ENCODE assay signal across 13 cellular contexts in genomic region chr12:110345176-110345651, GRCh38. TPM values are rescaled to one million over a fixed set of nuclear protein-coding genes. Genes with fewer than 3 reads are reported as not detected.
DNase-seq lines count a peak whose midpoint lies in the region; ATAC-seq and TF ChIP-seq lines count a peak whose summit lies in the region.
"Had no signal": no experiment of that assay in that cellular context is flagged by ENCODE, and none has a peak within 500 bp of the region (broad histone marks: within the 10 kb centered on the region; RNA-seq: fewer than 3 reads in every experiment).

No MANE protein-coding gene starts in this region.

- TF ChIP-seq CTCF in dorsolateral prefrontal cortex (IDR thresholded peaks at IDR 0.05 in 54 of 56, conservative IDR thresholded peaks at IDR 0.05 in 2 of 56; ENCODE audit: low read depth in 1 of 56, partially characterized antibody in 56 of 56) (no peak), mesothelial cell of epicardium (IDR thresholded peaks at IDR 0.05; ENCODE audit: unreplicated experiment) (no peak)

- no peak overlapping the region for H3K4me3 Mint-ChIP-seq in stimulated activated naive CD8-positive, alpha-beta T cell treated with anti-CD3 and anti-CD28 coated beads, Interleukin-15, Interleukin-2, amounts not matched to agents 100 ng/mL and 50 ng/mL, for 24 hours
- H3K4me3 Mint-ChIP-seq in stimulated activated naive CD8-positive, alpha-beta T cell treated with anti-CD3 and anti-CD28 coated beads, Interleukin-15, amount 100 ng/mL, for 72 hours = no peak overlapping the region
- no peak overlapping the region for H3K4me3 Mint-ChIP-seq in mesothelial cell of epicardium
- H3K4me3 Mint-ChIP-seq: activated naive CD8-positive, alpha-beta T cell treated with anti-CD3 and anti-CD28 coated beads, Interleukin-2, amount 10 ng/mL, durations not matched to agents 7 days and 5 days had no signal

- peaks cover 74% of the 10 kb centered on the region for H3K36me3 ChIP-seq in effector memory CD4-positive, alpha-beta T cell (ENCODE audit: control insufficient read depth, insufficient read depth, low read length)

- no peak for DNase-seq in stimulated activated naive CD8-positive, alpha-beta T cell treated with anti-CD3 and anti-CD28 coated beads, Interleukin-15, amount 100 ng/mL, for 72 hours
- DNase-seq in dorsolateral prefrontal cortex = peak in 1 of 10 donors; percentile 35
- no peak for DNase-seq in mesothelial cell of epicardium (ENCODE audit: low spot score in 2 of 2, unreplicated experiment in 2 of 2)
- DNase-seq in GM19240 (ENCODE audit: insufficient read length, low spot score) = no peak
- no peak for DNase-seq in effector memory CD4-positive, alpha-beta T cell
- DNase-seq: activated CD4-positive, CD25-positive, alpha-beta regulatory T cell treated with anti-CD3 and anti-CD28 coated beads, Interleukin-2, amount 50 U/mL, for 72 hours; activated naive CD8-positive, alpha-beta T cell treated with anti-CD3 and anti-CD28 coated beads, Interleukin-2, amount 10 ng/mL, durations not matched to agents 7 days and 5 days; AML-193; kidney glomerular epithelial cell; NCI-H1694 had no signal

- H3K27me3 ChIP-seq in dorsolateral prefrontal cortex = no peaks in the 10 kb centered on the region
- H3K27me3 ChIP-seq in effector memory CD4-positive, alpha-beta T cell (replicated peaks; ENCODE audit: control insufficient read depth, insufficient read depth, low read length, poor library complexity, severe bottlenecking) = no peaks in the 10 kb centered on the region

- no peaks in the 10 kb centered on the region for H3K9me3 ChIP-seq in effector memory CD4-positive, alpha-beta T cell (ENCODE audit: control insufficient read depth, low read length)

- peaks cover 10% of the 10 kb centered on the region for H3K4me1 ChIP-seq in effector memory CD4-positive, alpha-beta T cell (ENCODE audit: control insufficient read depth, insufficient read depth, low read length, poor library complexity, severe bottlenecking)

- H3K27me3 Mint-ChIP-seq in stimulated activated naive CD8-positive, alpha-beta T cell treated with anti-CD3 and anti-CD28 coated beads, Interleukin-15, Interleukin-2, amounts not matched to agents 100 ng/mL and 50 ng/mL, for 24 hours = no peaks in the 10 kb centered on the region
- no peaks in the 10 kb centered on the region for H3K27me3 Mint-ChIP-seq in stimulated activated naive CD8-positive, alpha-beta T cell treated with anti-CD3 and anti-CD28 coated beads, Interleukin-15, amount 100 ng/mL, for 72 hours
- H3K27me3 Mint-ChIP-seq in mesothelial cell of epicardium (ENCODE audit: low read depth) = no peaks in the 10 kb centered on the region
- H3K27me3 Mint-ChIP-seq: activated naive CD8-positive, alpha-beta T cell treated with anti-CD3 and anti-CD28 coated beads, Interleukin-2, amount 10 ng/mL, durations not matched to agents 7 days and 5 days had no signal

- H3K4me1 Mint-ChIP-seq in stimulated activated naive CD8-positive, alpha-beta T cell treated with anti-CD3 and anti-CD28 coated beads, Interleukin-15, Interleukin-2, amounts not matched to agents 100 ng/mL and 50 ng/mL, for 24 hours (ENCODE audit: low read depth) = peaks cover 31% of the 10 kb centered on the region
- H3K4me1 Mint-ChIP-seq in stimulated activated naive CD8-positive, alpha-beta T cell treated with anti-CD3 and anti-CD28 coated beads, Interleukin-15, amount 100 ng/mL, for 72 hours = peaks cover 34% of the 10 kb centered on the region
- peaks cover 10% of the 10 kb centered on the region for H3K4me1 Mint-ChIP-seq in mesothelial cell of epicardium

- H3K27ac Mint-ChIP-seq in stimulated activated naive CD8-positive, alpha-beta T cell treated with anti-CD3 and anti-CD28 coated beads, Interleukin-15, Interleukin-2, amounts not matched to agents 100 ng/mL and 50 ng/mL, for 24 hours = peak overlapping the region; percentile 21
- peak overlapping the region in 1 of 2 donors; percentile 48 for H3K27ac Mint-ChIP-seq in stimulated activated naive CD8-positive, alpha-beta T cell treated with anti-CD3 and anti-CD28 coated beads, Interleukin-15, amount 100 ng/mL, for 72 hours
- peak overlapping the region; percentile 39 for H3K27ac Mint-ChIP-seq in mesothelial cell of epicardium
- H3K27ac Mint-ChIP-seq: activated naive CD8-positive, alpha-beta T cell treated with anti-CD3 and anti-CD28 coated beads, Interleukin-2, amount 10 ng/mL, durations not matched to agents 7 days and 5 days had no signal

- no peak overlapping the region for H3K4me3 ChIP-seq in dorsolateral prefrontal cortex
- H3K4me3 ChIP-seq in effector memory CD4-positive, alpha-beta T cell (ENCODE audit: insufficient read depth, low read depth, low read length, poor library complexity, severe bottlenecking) = no peak overlapping the region

- H3K27ac ChIP-seq in dorsolateral prefrontal cortex = peak overlapping the region in 47 of 59 donors; percentile 4 to 78 (median 48)
- no peak overlapping the region for H3K27ac ChIP-seq in effector memory CD4-positive, alpha-beta T cell (ENCODE audit: insufficient read depth, low read length, poor library complexity, severe bottlenecking)

- intact Hi-C loops in dorsolateral prefrontal cortex (cut with DNase I) = no loop called here

- ATAC-seq in stimulated activated naive CD8-positive, alpha-beta T cell treated with anti-CD3 and anti-CD28 coated beads, Interleukin-15, amount 100 ng/mL, for 72 hours = no peak
- ATAC-seq in HG03378 (IDR thresholded peaks at IDR 0.05; ENCODE audit: unreplicated experiment) (no peak), GM21528 (IDR thresholded peaks at IDR 0.05; ENCODE audit: low FRiP score, unreplicated experiment) (no peak)

- peaks cover 84% of the 10 kb centered on the region for H3K36me3 Mint-ChIP-seq in stimulated activated naive CD8-positive, alpha-beta T cell treated with anti-CD3 and anti-CD28 coated beads, Interleukin-15, Interleukin-2, amounts not matched to agents 100 ng/mL and 50 ng/mL, for 24 hours (ENCODE audit: low read depth)
- peaks cover 66% of the 10 kb centered on the region for H3K36me3 Mint-ChIP-seq in mesothelial cell of epicardium

- H3K9me3 Mint-ChIP-seq in stimulated activated naive CD8-positive, alpha-beta T cell treated with anti-CD3 and anti-CD28 coated beads, Interleukin-15, Interleukin-2, amounts not matched to agents 100 ng/mL and 50 ng/mL, for 24 hours = no peaks in the 10 kb centered on the region
- H3K9me3 Mint-ChIP-seq in stimulated activated naive CD8-positive, alpha-beta T cell treated with anti-CD3 and anti-CD28 coated beads, Interleukin-15, amount 100 ng/mL, for 72 hours = no peaks in the 10 kb centered on the region
- no peaks in the 10 kb centered on the region for H3K9me3 Mint-ChIP-seq in mesothelial cell of epicardium
- H3K9me3 Mint-ChIP-seq: activated naive CD8-positive, alpha-beta T cell treated with anti-CD3 and anti-CD28 coated beads, Interleukin-2, amount 10 ng/mL, durations not matched to agents 7 days and 5 days had no signal

RNA-seq across cellular contexts. Expression of gene ANAPC7, which starts 58.3 kb away (rescaled TPM):
- total RNA-seq in dorsolateral prefrontal cortex (10 to 100 TPM; 47.0 to 86.9 (median 63.0) TPM), mesothelial cell of epicardium (62.8 to 66.6 TPM (median 66.0 TPM) in 3 replicates)
